ENCODE assay signal across 8 cellular contexts in the genomic region with DNA sequence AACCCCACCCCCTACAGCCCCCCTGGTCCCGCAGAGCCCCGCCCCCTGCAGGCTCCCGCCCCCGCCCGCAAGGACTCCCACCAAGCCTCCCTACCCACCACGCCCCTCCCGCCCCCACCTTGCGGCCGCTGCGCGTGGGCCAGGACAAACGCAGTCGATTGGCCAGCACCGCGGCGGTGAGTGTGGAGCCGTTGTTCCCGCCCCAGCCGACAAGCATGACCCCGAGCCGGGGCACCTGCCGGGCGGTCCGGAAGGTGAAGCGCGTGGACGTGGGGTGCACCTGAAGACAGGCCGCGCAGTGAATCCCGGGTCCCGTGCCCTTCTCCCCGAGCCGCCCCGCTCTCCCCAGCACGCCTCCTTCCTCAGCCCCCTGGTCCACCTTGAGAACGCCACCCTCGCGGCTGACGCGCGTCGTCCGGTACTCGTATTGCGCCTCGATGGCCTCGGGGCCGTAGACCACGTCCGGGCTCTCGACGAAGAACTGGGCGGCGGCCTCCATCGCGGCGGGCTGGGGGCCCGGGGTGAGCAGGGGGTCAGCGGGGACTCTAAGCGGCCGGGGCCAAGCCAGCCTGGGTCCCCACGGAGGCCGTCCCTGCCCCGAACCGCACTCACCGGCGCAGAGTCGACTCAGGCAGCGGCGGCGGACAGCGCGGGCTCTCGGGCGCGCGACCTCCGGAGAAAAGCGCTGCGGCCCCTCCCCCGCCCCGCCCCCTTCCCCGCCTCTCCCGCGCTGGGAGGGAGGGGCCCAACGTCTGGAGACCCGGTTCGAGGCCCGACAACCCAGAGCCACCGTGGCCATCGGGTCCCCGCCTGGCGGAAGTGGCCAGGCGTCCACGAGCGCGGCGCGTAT. TPM values are rescaled to one million over a fixed set of nuclear protein-coding genes. Genes with fewer than 3 reads are reported as not detected.
DNase-seq lines count a peak whose midpoint lies in the region; ATAC-seq and TF ChIP-seq lines count a peak whose summit lies in the region.

A gene (minus strand): TSS at position 653 of the 850 bp plus-strand sequence. CDS start 154 bp downstream, at position 499.

- POLR2A ChIA-PET in activated CD8-positive, alpha-beta T cell treated with anti-CD3 and anti-CD28 coated beads for 36 hours (lab: Charles Lee), result interaction anchor here (0.6 to 6.8 kb wide), 3 partner anchors 11 to 135 kb away, joined by 3 to 81 read pairs (median 6); a partner anchor contains a TSS

- H4K20me1 ChIP-seq in Loucy (ENCODE audit: insufficient read depth, low read length, poor library complexity, severe bottlenecking), result no peaks in the 10 kb centered on the region

- H3K36me3 ChIP-seq in Loucy (ENCODE audit: insufficient read depth, low read length) (no peaks in the 10 kb centered on the region), subcutaneous abdominal adipose tissue (ENCODE audit: control insufficient read depth in 5 of 5, insufficient read depth in 5 of 5, low read length in 5 of 5) (peaks cover 0 to 11% (median 5%) of the 10 kb centered on the region in 5 donors)

- H3K4me1 Mint-ChIP-seq in activated CD8-positive, alpha-beta T cell treated with anti-CD3 and anti-CD28 coated beads for 36 hours (ENCODE audit: low read depth), result peaks cover 27% of the 10 kb centered on the region
- H3K4me1 Mint-ChIP-seq in endothelial cell (ENCODE audit: unreplicated experiment) (peaks cover 15% of the 10 kb centered on the region), mesothelial cell of epicardium (peaks cover 48% of the 10 kb centered on the region)

- H3F3A ChIP-seq in Loucy (ENCODE audit: low read depth), result peaks cover 8% of the 10 kb centered on the region; the same call in 1 of the 2 replicates

- H3K9ac ChIP-seq in Loucy (ENCODE audit: low read depth, low read length, poor library complexity, severe bottlenecking) (peak within 1 kb of the TSS; percentile 69), subcutaneous abdominal adipose tissue (ENCODE audit: low read length in 5 of 5) (peak within 1 kb of the TSS in 2 of 5 donors; percentile 23 to 56)

- peak within 1 kb of the TSS; percentile 75 for H3K4me3 ChIP-seq in Loucy (ENCODE audit: low read length, poor library complexity, severe bottlenecking)
- H3K4me3 ChIP-seq in subcutaneous abdominal adipose tissue (ENCODE audit: low read depth in 1 of 5, low read length in 5 of 5), result peak within 1 kb of the TSS in 4 of 5 donors; percentile 51 to 70 (median 65)

- H3K27ac Mint-ChIP-seq in activated CD8-positive, alpha-beta T cell treated with anti-CD3 and anti-CD28 coated beads for 36 hours, result no peak within 1 kb of the TSS
- peak within 1 kb of the TSS; percentile 45 for H3K27ac Mint-ChIP-seq in endothelial cell (ENCODE audit: unreplicated experiment)
- H3K27ac Mint-ChIP-seq in mesothelial cell of epicardium, result peak within 1 kb of the TSS; percentile 98

- H2AFZ ChIP-seq in Loucy (ENCODE audit: low read length), result peak within 1 kb of the TSS; percentile 94

- CTCF ChIA-PET in activated CD8-positive, alpha-beta T cell treated with anti-CD3 and anti-CD28 coated beads for 36 hours (lab: Charles Lee), result interaction anchor here (0.7 to 3.4 kb wide), 2 partner anchors 13 kb away, joined by 3 to 23 read pairs; no protein-coding TSS in a partner anchor

- intact Hi-C loops in activated CD8-positive, alpha-beta T cell treated with anti-CD3 and anti-CD28 coated beads for 36 hours (cut with micrococcal nuclease), result no loop called here

- H3K9me3 ChIP-seq in Loucy (ENCODE audit: insufficient read depth, low read depth, low read length) (no peaks in the 10 kb centered on the region), subcutaneous abdominal adipose tissue (ENCODE audit: control insufficient read depth in 5 of 5, low read length in 5 of 5) (no peaks in the 10 kb centered on the region)

- H3K27me3 ChIP-seq in Loucy (ENCODE audit: insufficient read depth, low read length, poor library complexity, severe bottlenecking) (no peaks in the 10 kb centered on the region), subcutaneous abdominal adipose tissue (ENCODE audit: control insufficient read depth in 5 of 5, insufficient read depth in 4 of 5, low read length in 5 of 5) (peaks cover 0 to 9% (median 3%) of the 10 kb centered on the region in 5 donors)

- peak within 1 kb of the TSS; percentile 94 for H3K4me2 ChIP-seq in Loucy (ENCODE audit: low read depth, low read length, poor library complexity, severe bottlenecking)

- ATAC-seq in activated CD8-positive, alpha-beta T cell treated with anti-CD3 and anti-CD28 coated beads for 36 hours, result peak; percentile 34
- no peak for ATAC-seq in HG03097 (IDR thresholded peaks at IDR 0.05; ENCODE audit: low FRiP score, unreplicated experiment)

- no peak for TF ChIP-seq CTCF in Loucy (conservative IDR thresholded peaks at IDR 0.05; ENCODE audit: low read length)
- TF ChIP-seq CTCF in activated CD8-positive, alpha-beta T cell treated with anti-CD3 and anti-CD28 coated beads for 36 hours (IDR thresholded peaks at IDR 0.05), result no peak
- no peak for TF ChIP-seq CTCF in endothelial cell (IDR thresholded peaks at IDR 0.05; ENCODE audit: unreplicated experiment)
- TF ChIP-seq CTCF in mesothelial cell of epicardium (IDR thresholded peaks at IDR 0.05; ENCODE audit: unreplicated experiment), result no peak

- H3K4me1 ChIP-seq in Loucy (ENCODE audit: insufficient read depth, low read length, poor library complexity, severe bottlenecking), result peaks cover 7% of the 10 kb centered on the region
- peaks cover 0 to 36% (median 23%) of the 10 kb centered on the region in 5 donors for H3K4me1 ChIP-seq in subcutaneous abdominal adipose tissue (ENCODE audit: control insufficient read depth in 5 of 5, insufficient read depth in 5 of 5, low read length in 5 of 5)

- H3K36me3 Mint-ChIP-seq in activated CD8-positive, alpha-beta T cell treated with anti-CD3 and anti-CD28 coated beads for 36 hours (ENCODE audit: low read depth), result peaks cover 20% of the 10 kb centered on the region
- H3K36me3 Mint-ChIP-seq in endothelial cell (ENCODE audit: low read depth, unreplicated experiment), result peaks cover 4% of the 10 kb centered on the region
- H3K36me3 Mint-ChIP-seq in mesothelial cell of epicardium, result peaks cover 2% of the 10 kb centered on the region

- DNase-seq in GDM1 (lab: John Stamatoyannopoulos, UW) (peak; percentile 47), endothelial cell (ENCODE audit: low spot score) (peak; percentile 65), mesothelial cell of epicardium (ENCODE audit: low spot score in 2 of 2, unreplicated experiment in 2 of 2) (peak in 1 of 2 experiments; percentile 72), T1000 (lab: John Stamatoyannopoulos, UW) (no peak)
- DNase-seq in activated CD8-positive, alpha-beta T cell treated with anti-CD3 and anti-CD28 coated beads for 36 hours, result peak; percentile 70

- no peak within 1 kb of the TSS for H3K27ac ChIP-seq in subcutaneous abdominal adipose tissue (ENCODE audit: low read depth, low read length)

- no peaks in the 10 kb centered on the region for H3K79me2 ChIP-seq in Loucy (ENCODE audit: insufficient read depth, low read length)

- H3K9me3 Mint-ChIP-seq in activated CD8-positive, alpha-beta T cell treated with anti-CD3 and anti-CD28 coated beads for 36 hours, result peaks cover 3% of the 10 kb centered on the region
- H3K9me3 Mint-ChIP-seq in endothelial cell (ENCODE audit: unreplicated experiment), result no peaks in the 10 kb centered on the region
- no peaks in the 10 kb centered on the region for H3K9me3 Mint-ChIP-seq in mesothelial cell of epicardium

- H3K27me3 Mint-ChIP-seq in activated CD8-positive, alpha-beta T cell treated with anti-CD3 and anti-CD28 coated beads for 36 hours, result no peaks in the 10 kb centered on the region
- H3K27me3 Mint-ChIP-seq in endothelial cell (ENCODE audit: unreplicated experiment) (peaks cover 24% of the 10 kb centered on the region), mesothelial cell of epicardium (ENCODE audit: low read depth) (no peaks in the 10 kb centered on the region)

- no peaks in the 10 kb centered on the region for H3K9me2 ChIP-seq in Loucy (replicated peaks; ENCODE audit: low read depth, low read length)

- peak within 1 kb of the TSS; percentile 72 for H3K4me3 Mint-ChIP-seq in activated CD8-positive, alpha-beta T cell treated with anti-CD3 and anti-CD28 coated beads for 36 hours
- H3K4me3 Mint-ChIP-seq in endothelial cell (ENCODE audit: unreplicated experiment) (peak within 1 kb of the TSS; percentile 56), mesothelial cell of epicardium (peak within 1 kb of the TSS; percentile 75)

RNA-seq across cellular contexts. Expression of the gene that starts here (rescaled TPM):
- total RNA-seq in activated CD8-positive, alpha-beta T cell treated with anti-CD3 and anti-CD28 coated beads for 36 hours, result 10 to 100 TPM; 48.6 to 54.9 TPM
- 68.5 TPM for total RNA-seq in endothelial cell (ENCODE audit: unreplicated experiment)
- 795 to 833 TPM (median 826 TPM) in 3 replicates for total RNA-seq in mesothelial cell of epicardium

Comparison
In these comparisons a context has a peak if more than half of its experiments do, and no peak if none do; other contexts are left out.
1. RNA of the gene that starts here (total RNA-seq): 795 to 833 TPM in mesothelial cell of epicardium; 68.5 TPM in endothelial cell (single experiment) and 48.6 to 54.9 TPM in activated CD8-positive, alpha-beta T cell treated with anti-CD3 and anti-CD28 coated beads for 36 hours; every median in the first group is over 10 times any median in the second.
2. Peak in every context shown above with its lines, with median percentiles within 50 percentile points of each other: H3K4me3 Mint-ChIP-seq.